ENCODE assay signal across 8 cellular contexts in genomic region chr1:45803781-45804670, GRCh38. TPM values are rescaled to one million over a fixed set of nuclear protein-coding genes. Genes with fewer than 3 reads are reported as not detected.
DNase-seq lines count a peak whose midpoint lies in the region; ATAC-seq and TF ChIP-seq lines count a peak whose summit lies in the region.
"Not testable (repeated sequence)": the region's sequence is repeated elsewhere in the genome, so short reads cannot be mapped to it uniquely, and the experiment has no call there.

No MANE protein-coding gene starts in this region.

- TF ChIP-seq POLR2A in body of pancreas (IDR thresholded peaks at IDR 0.05), result not testable (repeated sequence)

- ATAC-seq in HG02571 (IDR thresholded peaks at IDR 0.05; ENCODE audit: unreplicated experiment) (peak; percentile 23), T-helper 17 cell (peak; percentile 36), body of pancreas (peak; percentile 51), right cardiac atrium (peak; percentile 14 to 22), upper lobe of right lung (peak; percentile 49)

- not testable (repeated sequence) for H3K27me3 ChIP-seq in body of pancreas; right cardiac atrium (ENCODE audit: control insufficient read depth, insufficient read depth); neutrophil; upper lobe of right lung

- H3K27ac ChIP-seq in body of pancreas (peak overlapping the region in 3 of 4 donors; percentile 63 to 74 (median 71)), neutrophil (peak overlapping the region; percentile 53)
- H3K27ac ChIP-seq in right cardiac atrium (ENCODE audit: low read length); upper lobe of right lung: not testable (repeated sequence)

- peak overlapping the region; percentile 77 for H3K27ac Mint-ChIP-seq in T-helper 17 cell

- DNase-seq in LNCaP clone FGC (ENCODE audit: low read depth); T-helper 17 cell: not testable (repeated sequence)
- DNase-seq in body of pancreas, result peak in 3 of 4 donors; percentile 19 to 27 (median 21)
- peak; percentile 28 to 75 (median 46) for DNase-seq in right cardiac atrium
- DNase-seq in upper lobe of right lung, result peak; percentile 68

- intact Hi-C loops in body of pancreas (cut with DNase I); right cardiac atrium (cut with DNase I); upper lobe of right lung (cut with DNase I): not testable (repeated sequence)

- WGBS in body of pancreas, 2 donors, result 3 to 4% methylated on average over 16 to 26 of the region's 60 CpGs
- whole genome bisulfite sequencing in right cardiac atrium, result 1% methylated on average over 23 of the region's 60 CpGs

- H3K27me3 Mint-ChIP-seq in T-helper 17 cell, result not testable (repeated sequence)

- H3K4me1 ChIP-seq in body of pancreas (peaks cover 20% of the 10 kb centered on the region), neutrophil (ENCODE audit: control insufficient read depth in 1 of 2, insufficient read depth in 1 of 2, low read depth in 1 of 2, low read length in 1 of 2) (peaks cover 16 to 22% of the 10 kb centered on the region in 2 experiments), upper lobe of right lung (peaks cover 22% of the 10 kb centered on the region)
- H3K4me1 ChIP-seq in right cardiac atrium (ENCODE audit: control insufficient read depth, insufficient read depth, low read length), result not testable (repeated sequence)

- not testable (repeated sequence) for H3K36me3 Mint-ChIP-seq in T-helper 17 cell (ENCODE audit: low read depth)

- H3K36me3 ChIP-seq in body of pancreas (replicated peaks in 1 of 2; ENCODE audit: insufficient read depth in 1 of 2, low read depth in 2 of 2); neutrophil; upper lobe of right lung: not testable (repeated sequence)

- peak overlapping the region; percentile 100 for H3K4me3 ChIP-seq in GM08714 (ENCODE audit: low read length)
- peak overlapping the region; percentile 73 for H3K4me3 ChIP-seq in LNCaP clone FGC (ENCODE audit: low read depth, low read length)
- H3K4me3 ChIP-seq in body of pancreas, result not testable (repeated sequence)
- H3K4me3 ChIP-seq in right cardiac atrium (ENCODE audit: low read length), result peak overlapping the region; percentile 91
- H3K4me3 ChIP-seq in neutrophil (ENCODE audit: low read depth in 1 of 2, low read length in 1 of 2), result peak overlapping the region; percentile 63 to 69
- peak overlapping the region; percentile 53 for H3K4me3 ChIP-seq in upper lobe of right lung

- not testable (repeated sequence) for TF ChIP-seq CTCF in LNCaP clone FGC (IDR thresholded peaks at IDR 0.05; ENCODE audit: control insufficient read depth, extremely low read depth, insufficient read depth); body of pancreas (IDR thresholded peaks at IDR 0.05); neutrophil (IDR thresholded peaks at IDR 0.05); upper lobe of right lung (IDR thresholded peaks at IDR 0.05)

- peak overlapping the region; percentile 99 for H3K4me3 Mint-ChIP-seq in T-helper 17 cell

- peaks cover 30% of the 10 kb centered on the region for H3K4me1 Mint-ChIP-seq in T-helper 17 cell

- not testable (repeated sequence) for H3K9me3 ChIP-seq in T-helper 17 cell (ENCODE audit: control insufficient read depth, low read length, poor library complexity, severe bottlenecking); body of pancreas; right cardiac atrium (ENCODE audit: control insufficient read depth, low read length); neutrophil; upper lobe of right lung

RNA-seq across cellular contexts. Expression of gene MAST2, which starts 0.6 kb away (rescaled TPM):
- total RNA-seq in T-helper 17 cell (10 to 100 TPM; 10.0 to 13.7 TPM), body of pancreas (1 to 10 TPM; 9.9 TPM), right cardiac atrium (10 to 100 TPM; 68.4 to 85.3 (median 72.3) TPM), upper lobe of right lung (22.0 TPM)
- 46.1 TPM for polyA plus RNA-seq in right cardiac atrium

RNA-seq across cellular contexts. Expression of gene IPP, which starts 53.6 kb away (rescaled TPM):
- total RNA-seq in T-helper 17 cell, result 1 to 10 TPM; 6.7 to 7.6 TPM
- total RNA-seq in body of pancreas, result 1 to 10 TPM; 7.5 to 7.9 TPM
- total RNA-seq in right cardiac atrium, result 10 to 100 TPM; 12.2 to 20.2 (median 15.7) TPM
- polyA plus RNA-seq in right cardiac atrium, result 7.4 TPM
- 16.1 TPM for total RNA-seq in upper lobe of right lung
